In the genomic region with DNA sequence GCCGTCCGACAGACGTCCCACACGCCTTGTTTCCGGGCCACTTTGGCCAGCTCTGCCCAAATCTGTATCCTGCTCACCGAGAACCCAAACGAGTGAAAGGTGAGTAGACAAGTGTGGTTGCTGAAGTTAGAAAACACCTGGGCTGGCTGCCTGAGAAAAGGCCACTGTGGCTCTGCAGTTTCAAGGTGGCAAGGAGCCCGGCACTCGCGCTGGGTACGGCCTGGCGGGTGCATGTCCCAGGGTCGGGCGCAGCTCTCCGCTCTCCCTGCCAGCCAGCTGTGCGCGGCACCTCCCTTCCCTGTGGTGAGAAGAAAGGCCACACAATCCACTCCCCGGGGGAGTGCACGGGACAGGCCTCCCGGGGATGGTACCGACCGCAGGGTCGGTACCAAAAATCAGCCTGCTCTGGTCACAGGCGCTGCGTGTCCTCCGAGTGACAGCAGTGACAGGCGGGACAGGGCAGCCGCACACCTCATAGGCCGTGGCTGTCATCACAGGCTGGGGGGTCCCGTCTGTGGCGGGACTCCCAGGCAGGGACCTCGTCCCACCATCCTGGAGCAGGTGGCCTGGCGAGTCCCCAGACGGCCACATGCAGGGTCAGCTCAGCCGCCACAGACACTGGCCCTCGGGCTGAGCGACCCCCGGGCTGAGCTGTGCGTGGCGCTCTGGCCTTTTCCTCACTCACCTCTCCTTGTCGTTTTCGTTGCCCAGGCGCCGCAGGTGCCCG, we compare ENCODE assay signal across 20 cellular contexts. TPM values are rescaled to one million over a fixed set of nuclear protein-coding genes. Genes with fewer than 3 reads are reported as not detected.
"Had no signal": no experiment of that assay in that cellular context is flagged by ENCODE, and none has a peak within 500 bp of the region (broad histone marks: within the 10 kb centered on the region; RNA-seq: fewer than 3 reads in every experiment).

No MANE protein-coding gene starts in this region.

- H3K9me3 ChIP-seq: colonic mucosa, esophagus squamous epithelium, gastroesophageal sphincter, neutrophil, right atrium auricular region, suprapubic skin, thyroid gland had no signal

- H3K27me3 ChIP-seq: colonic mucosa, hepatocyte, neutrophil, right atrium auricular region, thyroid gland had no signal

- H3K36me3 ChIP-seq: colonic mucosa, esophagus squamous epithelium, gastroesophageal sphincter, neutrophil, right atrium auricular region, suprapubic skin, thyroid gland had no signal

- ATAC-seq: gastroesophageal sphincter; left colon; stimulated activated effector memory CD8-positive, alpha-beta T cell treated with anti-CD3 and anti-CD28 coated beads, Interleukin-12 subunit alpha, Interleukin-12 subunit beta, amount 100 ng/mL, for 72 hours; stimulated activated naive CD8-positive, alpha-beta T cell treated with anti-CD3 and anti-CD28 coated beads, Interleukin-15, Interleukin-2, amounts not matched to agents 100 U/mL and 50 U/mL, for 24 hours had no signal

- H3K4me1 ChIP-seq: colonic mucosa, esophagus squamous epithelium, gastroesophageal sphincter, right atrium auricular region, suprapubic skin had no signal

- H3K27ac ChIP-seq: colonic mucosa, esophagus squamous epithelium, gastroesophageal sphincter, hepatocyte, neutrophil, right atrium auricular region, suprapubic skin, thyroid gland had no signal

- H3K4me3 ChIP-seq: colonic mucosa, esophagus squamous epithelium, gastroesophageal sphincter, hepatocyte, right atrium auricular region, smooth muscle cell, suprapubic skin, thyroid gland had no signal

- FAIRE-seq: urothelium cell line had no signal

- DNase-seq: cerebellar nuclear complex; colonic mucosa; dermis blood vessel endothelial cell; esophagus squamous epithelium; foreskin fibroblast; left colon; nephron progenitor cell; stimulated activated CD4-positive, alpha-beta T cell treated with anti-CD3 and anti-CD28 coated beads, Interleukin-4, amount 100 ng/mL, for 1 hour; stimulated activated CD8-positive, alpha-beta memory T cell treated with anti-CD3 and anti-CD28 coated beads, Interleukin-4, amount 100 ng/mL, for 48 hours; stimulated activated naive CD8-positive, alpha-beta T cell treated with anti-CD3 and anti-CD28 coated beads, Interleukin-15, Interleukin-2, amounts not matched to agents 100 U/mL and 50 U/mL, for 24 hours; thyroid gland had no signal

RNA-seq across cellular contexts. Expression of a gene that starts 22.8 kb away (rescaled TPM):
- total RNA-seq: myocyte had no signal
